15 cellular contexts compared by ENCODE assay signal in genomic region chr14:23436327-23437141, GRCh38. TPM values are rescaled to one million over a fixed set of nuclear protein-coding genes. Genes with fewer than 3 reads are reported as not detected.
A peak's percentile ranks its signal among the peaks of the same experiment; 100 is the strongest.
DNase-seq lines count a peak whose midpoint lies in the region; ATAC-seq and TF ChIP-seq lines count a peak whose summit lies in the region.
"Had no signal": no experiment of that assay in that cellular context is flagged by ENCODE, and none has a peak within 500 bp of the region (broad histone marks: within the 10 kb centered on the region; RNA-seq: fewer than 3 reads in every experiment).

No MANE protein-coding gene starts in this region.

- peaks cover 13% of the 10 kb centered on the region for H3K27me3 Mint-ChIP-seq in neural progenitor cell (ENCODE audit: insufficient read depth, low read depth)
- H3K27me3 Mint-ChIP-seq in activated T-helper 1 cell treated with anti-CD3 and anti-CD28 coated beads, Interleukin-12 subunit alpha, Interleukin-12 subunit beta, Interleukin-2, Interleukin-4 antibody, amounts not matched to agents 30 ng/mL and 10 ng/mL and 1 ng/mL, durations not matched to agents 14 hours and 24 hours and 36 hours (ENCODE audit: insufficient read depth) = peaks cover 6% of the 10 kb centered on the region

- peaks cover 5% of the 10 kb centered on the region for H3K9me3 Mint-ChIP-seq in neural progenitor cell
- H3K9me3 Mint-ChIP-seq in activated T-helper 1 cell treated with anti-CD3 and anti-CD28 coated beads, Interleukin-12 subunit alpha, Interleukin-12 subunit beta, Interleukin-2, Interleukin-4 antibody, amounts not matched to agents 30 ng/mL and 10 ng/mL and 1 ng/mL, durations not matched to agents 14 hours and 24 hours and 36 hours = no peaks in the 10 kb centered on the region

- H2AFZ ChIP-seq in neural progenitor cell (replicated peaks) = no peak overlapping the region

- peaks cover 37% of the 10 kb centered on the region for H3F3A ChIP-seq in neural progenitor cell (ENCODE audit: low read depth)

- no peaks in the 10 kb centered on the region for H3K27me3 ChIP-seq in right atrium auricular region
- peaks cover 1% of the 10 kb centered on the region for H3K27me3 ChIP-seq in neural progenitor cell
- H3K27me3 ChIP-seq: gastroesophageal sphincter, upper lobe of right lung had no signal

- H3K36me3 ChIP-seq in right atrium auricular region (peaks cover 10% of the 10 kb centered on the region), neural progenitor cell (no peaks in the 10 kb centered on the region)
- H3K36me3 ChIP-seq: gastroesophageal sphincter, SJSA1, upper lobe of right lung had no signal

- intact Hi-C loops in activated T-helper 1 cell treated with anti-CD3 and anti-CD28 coated beads, Interleukin-12 subunit alpha, Interleukin-12 subunit beta, Interleukin-2, Interleukin-4 antibody, amounts not matched to agents 30 ng/mL and 10 ng/mL and 1 ng/mL, durations not matched to agents 14 hours and 24 hours and 36 hours (cut with micrococcal nuclease) = no loop called here

- peak overlapping the region; percentile 82 to 92 for H3K27ac ChIP-seq in right atrium auricular region
- peak overlapping the region; percentile 41 for H3K27ac ChIP-seq in neural progenitor cell
- H3K27ac ChIP-seq: SJSA1, upper lobe of right lung had no signal

- peak overlapping the region; percentile 20 for H3K4me3 Mint-ChIP-seq in neural progenitor cell
- no peak overlapping the region for H3K4me3 Mint-ChIP-seq in activated T-helper 1 cell treated with anti-CD3 and anti-CD28 coated beads, Interleukin-12 subunit alpha, Interleukin-12 subunit beta, Interleukin-2, Interleukin-4 antibody, amounts not matched to agents 30 ng/mL and 10 ng/mL and 1 ng/mL, durations not matched to agents 14 hours and 24 hours and 36 hours

- no peak for ATAC-seq in HG03520 (IDR thresholded peaks at IDR 0.05; ENCODE audit: unreplicated experiment)
- ATAC-seq: gastroesophageal sphincter, upper lobe of right lung had no signal

- H3K9ac ChIP-seq in neural progenitor cell = no peak overlapping the region

- no peaks in the 10 kb centered on the region for H4K20me1 ChIP-seq in neural progenitor cell (ENCODE audit: low read depth)

- DNase-seq in C1 segment of cervical spinal cord (lab: John Stamatoyannopoulos, UW) = peak in 8 of 14 donors; percentile 7 to 52 (median 32)
- peak; percentile 18 for DNase-seq in activated CD8-positive, alpha-beta memory T cell treated with anti-CD3 and anti-CD28 coated beads, Interleukin-2, amount 50 U/mL, for 48 hours
- DNase-seq in right atrium auricular region (ENCODE audit: low spot score) = peak; percentile 58
- DNase-seq in neural progenitor cell (ENCODE audit: low spot score) = peak; percentile 67
- DNase-seq in AML-193 (lab: John Stamatoyannopoulos, UW) = no peak
- no peak for DNase-seq in activated T-helper 1 cell treated with anti-CD3 and anti-CD28 coated beads, Interleukin-12 subunit alpha, Interleukin-12 subunit beta, Interleukin-2, Interleukin-4 antibody, amounts not matched to agents 30 ng/mL and 10 ng/mL and 1 ng/mL, durations not matched to agents 14 hours and 24 hours and 36 hours (ENCODE audit: low spot score)
- no peak for DNase-seq in SW480 (ENCODE audit: low spot score)
- DNase-seq: activated naive CD4-positive, alpha-beta T cell; dermis blood vessel endothelial cell; DMS79; mesenchymal stem cell; upper lobe of right lung had no signal

- no peaks in the 10 kb centered on the region for H3K79me2 ChIP-seq in neural progenitor cell (ENCODE audit: low read depth)

- no peak overlapping the region for H3K4me3 ChIP-seq in right atrium auricular region
- no peak overlapping the region for H3K4me3 ChIP-seq in neural progenitor cell
- H3K4me3 ChIP-seq: gastroesophageal sphincter, SJSA1, upper lobe of right lung had no signal

- peaks cover 2% of the 10 kb centered on the region for H3K36me3 Mint-ChIP-seq in neural progenitor cell
- H3K36me3 Mint-ChIP-seq in activated T-helper 1 cell treated with anti-CD3 and anti-CD28 coated beads, Interleukin-12 subunit alpha, Interleukin-12 subunit beta, Interleukin-2, Interleukin-4 antibody, amounts not matched to agents 30 ng/mL and 10 ng/mL and 1 ng/mL, durations not matched to agents 14 hours and 24 hours and 36 hours (ENCODE audit: low read depth) = no peaks in the 10 kb centered on the region

- peak overlapping the region; percentile 100 for H3K27ac Mint-ChIP-seq in neural progenitor cell
- H3K27ac Mint-ChIP-seq in activated T-helper 1 cell treated with anti-CD3 and anti-CD28 coated beads, Interleukin-12 subunit alpha, Interleukin-12 subunit beta, Interleukin-2, Interleukin-4 antibody, amounts not matched to agents 30 ng/mL and 10 ng/mL and 1 ng/mL, durations not matched to agents 14 hours and 24 hours and 36 hours = no peak overlapping the region

- peak overlapping the region; percentile 42 for H3K4me2 ChIP-seq in neural progenitor cell

- H3K4me1 Mint-ChIP-seq in neural progenitor cell = peaks cover 67% of the 10 kb centered on the region
- H3K4me1 Mint-ChIP-seq in activated T-helper 1 cell treated with anti-CD3 and anti-CD28 coated beads, Interleukin-12 subunit alpha, Interleukin-12 subunit beta, Interleukin-2, Interleukin-4 antibody, amounts not matched to agents 30 ng/mL and 10 ng/mL and 1 ng/mL, durations not matched to agents 14 hours and 24 hours and 36 hours (ENCODE audit: low read depth) = peaks cover 4% of the 10 kb centered on the region

- no peak for TF ChIP-seq CTCF in right atrium auricular region (IDR thresholded peaks at IDR 0.05)
- TF ChIP-seq CTCF in neural progenitor cell (IDR thresholded peaks at IDR 0.05) = no peak

- H3K4me1 ChIP-seq in right atrium auricular region (peaks cover 0 to 60% of the 10 kb centered on the region in 2 donors), neural progenitor cell (peaks cover 46% of the 10 kb centered on the region)
- H3K4me1 ChIP-seq: SJSA1, upper lobe of right lung had no signal

- H3K9me3 ChIP-seq in right atrium auricular region (no peaks in the 10 kb centered on the region), neural progenitor cell (ENCODE audit: low read depth) (no peaks in the 10 kb centered on the region)
- H3K9me3 ChIP-seq: gastroesophageal sphincter, SJSA1, upper lobe of right lung had no signal

RNA-seq across cellular contexts. Expression of gene MYH7, which starts 1.1 kb away (rescaled TPM):
- total RNA-seq in right atrium auricular region = 1,000 to 10,000 TPM; 1,082 to 4,592 TPM
- total RNA-seq in neural progenitor cell (ENCODE audit: low replicate concordance) = 0.19 TPM in 1 of 2 replicates, not detected in the other
- total RNA-seq in activated T-helper 1 cell treated with anti-CD3 and anti-CD28 coated beads, Interleukin-12 subunit alpha, Interleukin-12 subunit beta, Interleukin-2, Interleukin-4 antibody, amounts not matched to agents 30 ng/mL and 10 ng/mL and 1 ng/mL, durations not matched to agents 14 hours and 24 hours and 36 hours = 0.05 TPM in 2 replicates
- total RNA-seq: dermis blood vessel endothelial cell, gastroesophageal sphincter, SJSA1 had no signal

RNA-seq across cellular contexts. Expression of gene MYH6, which starts 28.5 kb away (rescaled TPM):
- total RNA-seq in right atrium auricular region = over 10,000 TPM in 1 of 2 donors, 1,000 to 10,000 TPM in 1; 8,253 to 13,240 TPM
- 0.03 TPM in 1 of 2 replicates, not detected in the other for total RNA-seq in neural progenitor cell (ENCODE audit: low replicate concordance)
- total RNA-seq in activated T-helper 1 cell treated with anti-CD3 and anti-CD28 coated beads, Interleukin-12 subunit alpha, Interleukin-12 subunit beta, Interleukin-2, Interleukin-4 antibody, amounts not matched to agents 30 ng/mL and 10 ng/mL and 1 ng/mL, durations not matched to agents 14 hours and 24 hours and 36 hours = 0.52 and 0.59 TPM in 2 replicates
- total RNA-seq: dermis blood vessel endothelial cell, gastroesophageal sphincter, SJSA1 had no signal

RNA-seq across cellular contexts. Expression of gene NGDN, which starts 33.0 kb away (rescaled TPM):
- 10 to 100 TPM; 19.5 to 24.3 TPM for total RNA-seq in right atrium auricular region
- total RNA-seq in neural progenitor cell (ENCODE audit: low replicate concordance) = 51.1 and 60.1 TPM in 2 replicates
- total RNA-seq in activated T-helper 1 cell treated with anti-CD3 and anti-CD28 coated beads, Interleukin-12 subunit alpha, Interleukin-12 subunit beta, Interleukin-2, Interleukin-4 antibody, amounts not matched to agents 30 ng/mL and 10 ng/mL and 1 ng/mL, durations not matched to agents 14 hours and 24 hours and 36 hours = 80.1 and 84.5 TPM in 2 replicates

RNA-seq across cellular contexts. Expression of gene CMTM5, which starts 59.7 kb away (rescaled TPM):
- total RNA-seq in right atrium auricular region (not detected), neural progenitor cell (ENCODE audit: low replicate concordance) (4.3 and 6.9 TPM in 2 replicates)
- not detected in 2 replicates for total RNA-seq in activated T-helper 1 cell treated with anti-CD3 and anti-CD28 coated beads, Interleukin-12 subunit alpha, Interleukin-12 subunit beta, Interleukin-2, Interleukin-4 antibody, amounts not matched to agents 30 ng/mL and 10 ng/mL and 1 ng/mL, durations not matched to agents 14 hours and 24 hours and 36 hours
- total RNA-seq: dermis blood vessel endothelial cell, SJSA1 had no signal

Comparison
In these comparisons a context has a peak if more than half of its experiments do, and no peak if none do; other contexts are left out.
1. DNase-seq: peak in C1 segment of cervical spinal cord (8 of 14), activated CD8-positive, alpha-beta memory T cell treated with anti-CD3 and anti-CD28 coated beads, Interleukin-2, amount 50 U/mL, for 48 hours (single experiment), right atrium auricular region (single experiment) and neural progenitor cell (single experiment); none in AML-193 (0 of 2), activated T-helper 1 cell treated with anti-CD3 and anti-CD28 coated beads, Interleukin-12 subunit alpha, Interleukin-12 subunit beta, Interleukin-2, Interleukin-4 antibody, amounts not matched to agents 30 ng/mL and 10 ng/mL and 1 ng/mL, durations not matched to agents 14 hours and 24 hours and 36 hours (single experiment) and SW480 (single experiment).
2. RNA of gene MYH7, which starts 1.1 kb away (total RNA-seq): 1,082 to 4,592 TPM in right atrium auricular region; 0.05 TPM in activated T-helper 1 cell treated with anti-CD3 and anti-CD28 coated beads, Interleukin-12 subunit alpha, Interleukin-12 subunit beta, Interleukin-2, Interleukin-4 antibody, amounts not matched to agents 30 ng/mL and 10 ng/mL and 1 ng/mL, durations not matched to agents 14 hours and 24 hours and 36 hours and 0.19 TPM in neural progenitor cell; every median in the first group is over 100 times any median in the second.
3. RNA of gene MYH6, which starts 28.5 kb away (total RNA-seq): 8,253 to 13,240 TPM in right atrium auricular region; 0.52 to 0.59 TPM in activated T-helper 1 cell treated with anti-CD3 and anti-CD28 coated beads, Interleukin-12 subunit alpha, Interleukin-12 subunit beta, Interleukin-2, Interleukin-4 antibody, amounts not matched to agents 30 ng/mL and 10 ng/mL and 1 ng/mL, durations not matched to agents 14 hours and 24 hours and 36 hours and 0.03 TPM in neural progenitor cell; every median in the first group is over 1,000 times any median in the second.